Comparison of ENCODE assay signal across 15 cellular contexts in the genomic region with DNA sequence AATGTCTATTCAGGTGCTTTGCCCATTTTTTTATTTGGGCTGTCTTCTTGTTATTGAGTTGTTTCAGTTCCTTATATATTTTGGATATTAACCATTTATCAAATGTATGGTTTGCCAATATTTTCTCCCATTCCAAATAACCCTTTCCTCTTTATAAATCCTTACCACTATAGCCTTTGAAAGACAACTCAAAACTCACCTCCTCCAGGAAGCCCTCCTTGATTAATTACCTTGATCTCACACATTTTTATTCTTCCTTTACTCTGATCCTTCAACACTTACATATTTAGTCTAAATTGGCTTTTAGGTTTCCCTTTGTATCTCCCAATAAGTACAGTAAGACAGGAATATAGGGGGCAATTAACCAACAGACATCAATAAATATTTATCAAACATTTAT. TPM values are rescaled to one million over a fixed set of nuclear protein-coding genes. Genes with fewer than 3 reads are reported as not detected.
A peak's percentile ranks its signal among the peaks of the same experiment; 100 is the strongest.
DNase-seq lines count a peak whose midpoint lies in the region; ATAC-seq, FAIRE-seq and TF ChIP-seq lines count a peak whose summit lies in the region.
"Had no signal": no experiment of that assay in that cellular context is flagged by ENCODE, and none has a peak within 500 bp of the region (broad histone marks: within the 10 kb centered on the region; RNA-seq: fewer than 3 reads in every experiment).

No MANE protein-coding gene starts in this region.

- H3K27me3 Mint-ChIP-seq in neural progenitor cell (ENCODE audit: insufficient read depth, low read depth) (peaks cover 5% of the 10 kb centered on the region), HFFc6 (ENCODE audit: insufficient read depth) (peaks cover 4% of the 10 kb centered on the region; the same call in 1 of the 2 replicates)
- H3K27me3 Mint-ChIP-seq: B cell had no signal

- peaks cover 14% of the 10 kb centered on the region for H3F3A ChIP-seq in neural progenitor cell (ENCODE audit: low read depth)

- H4K20me1 ChIP-seq in neural progenitor cell (ENCODE audit: low read depth): no peaks in the 10 kb centered on the region

- H3K79me2 ChIP-seq in neural progenitor cell (ENCODE audit: low read depth): no peaks in the 10 kb centered on the region

- H3K9ac ChIP-seq in neural progenitor cell: no peak overlapping the region

- TF ChIP-seq EP300 in A549 (IDR thresholded peaks at IDR 0.05): no peak

- H3K9me3 ChIP-seq in A549 (no peaks in the 10 kb centered on the region), neural progenitor cell (ENCODE audit: low read depth) (no peaks in the 10 kb centered on the region)
- H3K9me3 ChIP-seq: Caco-2 had no signal

- H3K4me3 Mint-ChIP-seq in neural progenitor cell (no peak overlapping the region), HFFc6 (no peak overlapping the region)
- H3K4me3 Mint-ChIP-seq: B cell; CD14-positive monocyte; CD8-positive, alpha-beta memory T cell had no signal

- H3K4me3 ChIP-seq in A549 (no peak overlapping the region), brain microvascular endothelial cell (ENCODE audit: low read depth, low read length) (no peak overlapping the region), neural progenitor cell (no peak overlapping the region), lower leg skin (ENCODE audit: low read depth, poor library complexity, severe bottlenecking) (no peak overlapping the region)

- peaks cover 2% of the 10 kb centered on the region for H3K9me3 Mint-ChIP-seq in neural progenitor cell
- no peaks in the 10 kb centered on the region for H3K9me3 Mint-ChIP-seq in HFFc6

- H3K4me1 Mint-ChIP-seq in neural progenitor cell (peaks cover 38% of the 10 kb centered on the region), HFFc6 (ENCODE audit: low read depth) (peaks cover 6% of the 10 kb centered on the region)

- TF ChIP-seq RAD21 in A549 (conservative IDR thresholded peaks at IDR 0.05 in 1 of 2, IDR thresholded peaks at IDR 0.05 in 1 of 2): no peak

- TF ChIP-seq POLR2A in A549 (IDR thresholded peaks at IDR 0.05; ENCODE audit: low read length) (no peak), lower leg skin (IDR thresholded peaks at IDR 0.05) (no peak)

- H3K27me3 ChIP-seq in brain microvascular endothelial cell (replicated peaks) (no peaks in the 10 kb centered on the region), neural progenitor cell (no peaks in the 10 kb centered on the region)

- H3K36me3 ChIP-seq in brain microvascular endothelial cell (replicated peaks): no peaks in the 10 kb centered on the region
- H3K36me3 ChIP-seq in neural progenitor cell: no peaks in the 10 kb centered on the region

- no peaks in the 10 kb centered on the region for H3K36me3 Mint-ChIP-seq in neural progenitor cell
- H3K36me3 Mint-ChIP-seq in HFFc6 (ENCODE audit: low read depth): no peaks in the 10 kb centered on the region
- H3K36me3 Mint-ChIP-seq: CD14-positive monocyte; CD8-positive, alpha-beta memory T cell had no signal

- peak overlapping the region; percentile 82 to 83 for H3K27ac ChIP-seq in A549
- H3K27ac ChIP-seq in brain microvascular endothelial cell: peak overlapping the region; percentile 43
- no peak overlapping the region for H3K27ac ChIP-seq in neural progenitor cell

- ATAC-seq in A549 (no peak), HG02973 (IDR thresholded peaks at IDR 0.05; ENCODE audit: unreplicated experiment) (no peak)

- CTCF ChIA-PET in A549 (lab: Yijun Ruan, JAX): no interaction called here

- POLR2A ChIA-PET in A549 (lab: Yijun Ruan, JAX): no interaction called here

- intact Hi-C loops in lower leg skin (cut with DNase I; ENCODE audit: low total_unique reads): no loop called here

- H3K4me1 ChIP-seq in A549 (peaks cover 66% of the 10 kb centered on the region), neural progenitor cell (peaks cover 33% of the 10 kb centered on the region)
- H3K4me1 ChIP-seq: Caco-2 had no signal

- TF ChIP-seq CTCF in A549 (IDR thresholded peaks at IDR 0.05) (no peak), D721Med (IDR thresholded peaks at IDR 0.05; ENCODE audit: insufficient read depth, missing control alignments) (no peak), brain microvascular endothelial cell (IDR thresholded peaks at IDR 0.05; ENCODE audit: low read depth, low read length, missing control alignments) (no peak), neural progenitor cell (IDR thresholded peaks at IDR 0.05) (no peak), HFFc6 (IDR thresholded peaks at IDR 0.05) (no peak), lower leg skin (IDR thresholded peaks at IDR 0.05) (no peak)

- H3K27ac Mint-ChIP-seq in neural progenitor cell (no peak overlapping the region), HFFc6 (no peak overlapping the region)
- H3K27ac Mint-ChIP-seq: B cell; CD8-positive, alpha-beta memory T cell had no signal

- DNase-seq in A549 (ENCODE audit: low read depth in 1 of 2, low spot score in 1 of 2): no peak
- DNase-seq in D721Med (ENCODE audit: insufficient read length, low spot score): no peak
- no peak for DNase-seq in brain microvascular endothelial cell
- no peak for DNase-seq in neural progenitor cell (ENCODE audit: low spot score)
- no peak for DNase-seq in HFFc6
- DNase-seq in NCI-H2029 (lab: John Stamatoyannopoulos, UW): no peak
- DNase-seq in lower leg skin (ENCODE audit: low spot score in 2 of 2): no peak
- DNase-seq: 8988T; Caco-2; CD8-positive, alpha-beta memory T cell; GF-D8 had no signal

- in situ Hi-C loops in brain microvascular endothelial cell (cut with HindIII; ENCODE audit: low pct_ligation_motif_present, low sequenced_read_pairs): no loop called here

- H3K4me2 ChIP-seq in A549 (peak overlapping the region; percentile 88), neural progenitor cell (peak overlapping the region; percentile 50)

- no peak overlapping the region for H2AFZ ChIP-seq in neural progenitor cell (replicated peaks)

- FAIRE-seq in A549 (lab: Jason Lieb, UNC): no peak
- peak; percentile 21 for FAIRE-seq in D721Med (lab: Jason Lieb, UNC)
- FAIRE-seq: GM19239 had no signal

TF ChIP-seq in A549, 52 proteins besides CTCF, POLR2A, EP300 and RAD21:
- no peak for TF ChIP-seq USF2 (IDR thresholded peaks at IDR 0.05)
- TF ChIP-seq RARB (CRISPR knock-in tag; IDR thresholded peaks at IDR 0.05): no peak
- TF ChIP-seq ZFP36 (IDR thresholded peaks at IDR 0.05; ENCODE audit: borderline replicate concordance, partially characterized antibody): peak; percentile 93
- TF ChIP-seq EHF (CRISPR knock-in tag; IDR thresholded peaks at IDR 0.05): no peak
TF ChIP-seq in A549: peak in this region for 1.

RNA-seq across cellular contexts. Expression of gene NRCAM, which starts 42.9 kb away (rescaled TPM):
- 189 and 210 TPM in 2 replicates for polyA plus RNA-seq in A549 (2011; rRNA removed)
- polyA plus RNA-seq in A549 (2012; cell fraction: cytosol; rRNA removed): 35.0 and 38.0 TPM in 2 replicates
- 41.3 and 67.1 TPM in 2 replicates for polyA plus RNA-seq in A549 (2012; cell fraction: nucleus; rRNA removed)
- 123 to 134 TPM (median 129 TPM) in 3 replicates for polyA plus RNA-seq in A549 (2017; fragmentation: RNase III; extraction: RNeasy Plus Mini Kit Qiagen cat#74134 plus additional on column Dnase treatment)
- 198 and 200 TPM in 2 replicates for polyA minus RNA-seq in A549 (2011; rRNA and poly(A)+ RNA removed)
- total RNA-seq in neural progenitor cell (ENCODE audit: low replicate concordance): 37.2 and 104 TPM in 2 replicates
- under 1 TPM; 0.27 to 0.51 (median 0.40) TPM for total RNA-seq in HFFc6 (2021; fragmentation: NEBNext Ultra II Directional; extraction: Animal tissue kit (Norgen Biotek cat#: 25700))
- total RNA-seq in lower leg skin: 1 to 10 TPM; 1.1 to 6.1 (median 4.0) TPM
- polyA plus RNA-seq: CD14-positive monocyte had no signal
